In the genomic region with DNA sequence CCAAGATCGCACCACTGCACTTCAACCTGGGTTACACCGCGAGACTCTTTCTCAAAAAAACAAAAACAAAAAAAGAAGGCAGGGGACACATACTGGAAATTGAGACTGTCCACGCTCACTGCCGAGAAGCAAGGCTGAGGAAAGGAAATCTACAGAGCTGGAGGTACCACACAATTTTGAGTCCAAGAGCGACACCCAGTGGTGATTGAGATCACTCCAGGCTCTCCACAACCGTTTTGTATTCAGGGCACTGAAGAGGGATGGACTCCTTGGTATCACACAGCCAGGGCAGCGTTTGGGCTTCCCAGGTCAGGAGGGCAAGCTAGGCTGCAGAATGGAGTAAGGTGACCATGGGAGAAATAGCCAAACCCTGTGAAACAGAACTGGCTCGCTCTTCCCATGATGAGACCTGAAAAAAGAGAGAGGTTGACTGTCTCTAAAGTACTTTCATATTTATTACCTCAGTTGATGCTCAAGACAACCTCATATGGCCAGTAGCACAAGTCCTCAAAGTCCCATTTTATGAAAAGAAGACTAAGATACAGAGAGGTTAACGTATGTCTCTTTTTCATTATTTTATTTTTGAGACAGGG, we compare ENCODE assay signal across 8 cellular contexts.
A peak's percentile ranks its signal among the peaks of the same experiment; 100 is the strongest.
DNase-seq lines count a peak whose midpoint lies in the region; ATAC-seq and TF ChIP-seq lines count a peak whose summit lies in the region.

No MANE protein-coding gene starts in this region.

- H3K27me3 ChIP-seq in GM06990 (replicated peaks; ENCODE audit: control insufficient read depth, insufficient read depth, low read length) (no peaks in the 10 kb centered on the region), left lung (peaks cover 0 to 49% of the 10 kb centered on the region in 2 donors)

- no peaks in the 10 kb centered on the region for H3K9me3 ChIP-seq in left lung

- intact Hi-C loops in left lung (cut with DNase I) = no loop called here

- H3K27ac ChIP-seq in left lung = no peak overlapping the region

- H3K4me3 Mint-ChIP-seq in chondrocyte (ENCODE audit: unreplicated experiment) = no peak overlapping the region

- H3K4me1 ChIP-seq in left lung = no peaks in the 10 kb centered on the region

- DNase-seq in GM06990 (ENCODE audit: extremely low read depth, insufficient read length) (peak; percentile 30), NCI-H510A (lab: John Stamatoyannopoulos, UW) (peak; percentile 11), chondrocyte (ENCODE audit: low spot score) (no peak), left lung (peak in 1 of 2 donors; percentile 52)
- peak; percentile 51 for DNase-seq in activated CD4-positive, CD25-positive, alpha-beta regulatory T cell treated with anti-CD3 and anti-CD28 coated beads, Interleukin-2, amount 50 U/mL, for 72 hours
- DNase-seq in stimulated activated CD4-positive, alpha-beta T cell treated with anti-CD3 and anti-CD28 coated beads, TNF-alpha, amount 100 ng/mL, for 24 hours (ENCODE audit: low read depth in 3 of 3) = peak; percentile 11 to 57 (median 18)

- ATAC-seq in HG03280 (IDR thresholded peaks at IDR 0.05; ENCODE audit: unreplicated experiment) (peak; percentile 73), left lung (peak; percentile 97), HG02763 (IDR thresholded peaks at IDR 0.05; ENCODE audit: unreplicated experiment) (no peak)

- no peaks in the 10 kb centered on the region for H3K36me3 ChIP-seq in GM06990 (ENCODE audit: control insufficient read depth, insufficient read depth, low read length)
- no peaks in the 10 kb centered on the region for H3K36me3 ChIP-seq in left lung

- H3K4me3 ChIP-seq in GM06990 (replicated peaks; ENCODE audit: low read depth, low read length) (no peak overlapping the region), left lung (no peak overlapping the region)

- H3K9me3 Mint-ChIP-seq in chondrocyte (ENCODE audit: low read depth) = no peaks in the 10 kb centered on the region

- no peaks in the 10 kb centered on the region for H3K36me3 Mint-ChIP-seq in chondrocyte (ENCODE audit: low read depth)

- H3K27ac Mint-ChIP-seq in chondrocyte (ENCODE audit: unreplicated experiment) = no peak overlapping the region

- no peaks in the 10 kb centered on the region for H3K4me1 Mint-ChIP-seq in chondrocyte (ENCODE audit: low read depth)

- TF ChIP-seq CTCF in GM06990 (IDR thresholded peaks at IDR 0.05; ENCODE audit: insufficient read depth, low read length, poor library complexity, severe bottlenecking) (peak; percentile 80), chondrocyte (IDR thresholded peaks at IDR 0.05) (peak; percentile 87), left lung (IDR thresholded peaks at IDR 0.05) (peak; percentile 51 to 63)

- peaks cover 57% of the 10 kb centered on the region for H3K27me3 Mint-ChIP-seq in chondrocyte (ENCODE audit: low read depth)
